20 cellular contexts compared by ENCODE assay signal in genomic region chr2:134667081-134667480, GRCh38. TPM values are rescaled to one million over a fixed set of nuclear protein-coding genes. Genes with fewer than 3 reads are reported as not detected.
"Had no signal": no experiment of that assay in that cellular context is flagged by ENCODE, and none has a peak within 500 bp of the region (broad histone marks: within the 10 kb centered on the region; RNA-seq: fewer than 3 reads in every experiment).

No MANE protein-coding gene starts in this region.

- H3K4me3 ChIP-seq: colonic mucosa, esophagus squamous epithelium, sigmoid colon, spleen, tibial artery, vagina had no signal

- ATAC-seq: activated CD4-positive, alpha-beta T cell treated with anti-CD3 and anti-CD28 coated beads for 36 hours; left ventricle myocardium superior had no signal

- H3K36me3 ChIP-seq: colonic mucosa, esophagus squamous epithelium, sigmoid colon, spleen, tibial artery, vagina, WERI-Rb-1 had no signal

- H3K9me3 ChIP-seq: colonic mucosa, esophagus squamous epithelium, sigmoid colon, spleen, tibial artery, vagina had no signal

- H3K27me3 ChIP-seq: colonic mucosa, sigmoid colon, spleen, vagina had no signal

- H3K27ac Mint-ChIP-seq: activated CD4-positive, alpha-beta T cell treated with anti-CD3 and anti-CD28 coated beads for 36 hours had no signal

- H3K4me1 ChIP-seq: colonic mucosa, esophagus squamous epithelium, tibial artery, vagina had no signal

- DNase-seq: activated CD4-positive, alpha-beta memory T cell treated with anti-CD3 and anti-CD28 coated beads, Interleukin-2, amount 10 ng/mL, durations not matched to agents 7 days and 5 days; activated CD4-positive, alpha-beta T cell treated with anti-CD3 and anti-CD28 coated beads for 36 hours; activated CD8-positive, alpha-beta memory T cell treated with anti-CD3 and anti-CD28 coated beads, Interleukin-2, amount 50 U/mL, for 4 hours; activated effector memory CD4-positive, alpha-beta T cell treated with anti-CD3 and anti-CD28 coated beads, Interleukin-2, amount 50 U/mL, for 16 hours; activated T-cell treated with anti-CD3 and anti-CD28 coated beads, Interleukin-2, amount 50 U/mL, for 48 hours; caudate nucleus; colonic mucosa; esophagus squamous epithelium; hippocampal formation; left ventricle myocardium superior; sigmoid colon; spleen; stimulated activated CD4-positive, alpha-beta T cell treated with anti-CD3 and anti-CD28 coated beads, Interleukin-1b, Interleukin-23, amount 100 ng/mL, for 48 hours; tibial artery; WERI-Rb-1 had no signal

- H3K27ac ChIP-seq: colonic mucosa, esophagus squamous epithelium, parathyroid adenoma, sigmoid colon, spleen, tibial artery, vagina, WERI-Rb-1 had no signal

- H3K9me3 Mint-ChIP-seq: activated CD4-positive, alpha-beta memory T cell treated with anti-CD3 and anti-CD28 coated beads, Interleukin-2, amount 10 ng/mL, durations not matched to agents 7 days and 5 days; activated naive CD4-positive, alpha-beta T cell treated with anti-CD3 and anti-CD28 coated beads, Interleukin-2, amount 50 U/mL, for 24 hours; T-helper 1 cell treated with Interleukin-12 subunit alpha and Interleukin-12 subunit beta and Interleukin-4 antibody, amounts not matched to agents 30 μg/mL and 1 μg/mL, for 36 hours had no signal

- H3K36me3 Mint-ChIP-seq: activated naive CD4-positive, alpha-beta T cell treated with anti-CD3 and anti-CD28 coated beads, Interleukin-2, amount 50 U/mL, for 24 hours had no signal

- H3K4me3 Mint-ChIP-seq: activated CD4-positive, alpha-beta memory T cell treated with anti-CD3 and anti-CD28 coated beads, Interleukin-2, amount 10 ng/mL, durations not matched to agents 7 days and 5 days; activated CD4-positive, alpha-beta T cell treated with anti-CD3 and anti-CD28 coated beads for 36 hours; T-helper 1 cell treated with Interleukin-12 subunit alpha and Interleukin-12 subunit beta and Interleukin-4 antibody, amounts not matched to agents 30 μg/mL and 1 μg/mL, for 36 hours had no signal

RNA-seq across cellular contexts. Expression of gene TMEM163, which starts 51.7 kb away (rescaled TPM):
- total RNA-seq: fibroblast of villous mesenchyme, vagina had no signal
